Comparison of ENCODE assay signal across 14 cellular contexts in the genomic region with DNA sequence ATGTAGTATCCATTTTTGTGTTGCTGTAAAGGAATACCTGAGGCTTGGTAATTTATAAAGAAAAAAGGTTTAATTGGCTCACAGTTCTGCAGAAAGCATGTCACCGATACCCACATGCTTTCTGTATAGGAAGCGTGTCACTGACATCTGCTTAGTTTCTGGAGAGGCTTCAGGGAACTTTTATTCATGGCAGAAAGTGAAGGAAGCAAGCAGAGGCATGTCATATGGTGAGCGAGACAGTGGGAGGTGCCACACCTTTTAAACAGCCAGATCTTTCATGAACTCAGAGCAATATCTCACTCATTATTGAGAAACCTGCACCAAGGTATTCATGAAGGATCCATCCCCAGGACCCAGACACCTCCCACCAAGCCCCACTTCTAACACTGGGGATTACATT. TPM values are rescaled to one million over a fixed set of nuclear protein-coding genes. Genes with fewer than 3 reads are reported as not detected.
"Had no signal": no experiment of that assay in that cellular context is flagged by ENCODE, and none has a peak within 500 bp of the region (broad histone marks: within the 10 kb centered on the region; RNA-seq: fewer than 3 reads in every experiment).

No MANE protein-coding gene starts in this region.

- H3K9me3 Mint-ChIP-seq: effector memory CD8-positive, alpha-beta T cell; naive B cell had no signal

- H3K4me3 ChIP-seq: body of pancreas, lower lobe of right lung, right atrium auricular region, skin epidermis, tibial nerve, vagina had no signal

- ATAC-seq: body of pancreas; effector memory CD8-positive, alpha-beta T cell; lower lobe of right lung had no signal

- H3K27me3 ChIP-seq: body of pancreas, right atrium auricular region, tibial nerve, vagina had no signal

- H3K27ac ChIP-seq: body of pancreas, lower lobe of right lung, right atrium auricular region, skin epidermis, tibial nerve, vagina had no signal

- H3K4me3 Mint-ChIP-seq: effector memory CD8-positive, alpha-beta T cell; naive B cell had no signal

- H3K9me3 ChIP-seq: body of pancreas, lower lobe of right lung, right atrium auricular region, tibial nerve, vagina had no signal

- H3K4me1 ChIP-seq: body of pancreas, lower lobe of right lung, right atrium auricular region, tibial nerve, vagina had no signal

- H3K27me3 Mint-ChIP-seq: effector memory CD8-positive, alpha-beta T cell; naive B cell had no signal

- DNase-seq: activated CD4-positive, alpha-beta T cell treated with anti-CD3 and anti-CD28 coated beads, Interleukin-2, amount 50 U/mL, for 4 hours; activated CD8-positive, alpha-beta memory T cell treated with anti-CD3 and anti-CD28 coated beads, Interleukin-2, amount 50 U/mL, for 48 hours; activated effector memory CD4-positive, alpha-beta T cell treated with Interleukin-2 at 50 U/mL for 16 hours; amniotic stem cell; body of pancreas; effector memory CD8-positive, alpha-beta T cell; glutamatergic neuron; lower lobe of right lung; naive B cell had no signal

RNA-seq across cellular contexts. Expression of a gene that starts 3.5 kb away (rescaled TPM):
- total RNA-seq: SK-MEL-5 had no signal
